Comparison of ENCODE assay signal across 31 cellular contexts in the genomic region with DNA sequence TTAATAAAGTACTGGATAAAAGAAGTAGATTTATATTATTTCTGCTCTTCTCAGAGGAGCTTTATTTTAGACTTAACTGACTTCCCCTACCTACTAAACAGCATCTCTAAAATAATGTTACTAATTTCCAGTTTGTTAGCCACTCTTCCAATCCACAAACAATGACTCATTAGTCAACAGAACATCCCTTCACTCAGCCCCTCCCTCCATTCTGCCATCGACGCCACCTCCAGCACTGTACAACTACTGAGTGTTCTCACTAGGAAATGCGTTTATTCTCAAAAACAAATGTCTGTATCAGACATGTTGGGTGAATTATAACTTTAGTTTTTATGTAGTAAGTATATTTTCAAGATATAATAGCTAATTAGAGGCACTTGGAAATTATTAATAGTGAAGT.
"Had no signal": no experiment of that assay in that cellular context is flagged by ENCODE, and none has a peak within 500 bp of the region (broad histone marks: within the 10 kb centered on the region; RNA-seq: fewer than 3 reads in every experiment).

No MANE protein-coding gene starts in this region.

- H3K4me3 ChIP-seq: left lung, lower lobe of right lung, neural progenitor cell, ovary, right atrium auricular region, skin epidermis, suprapubic skin, thoracic aorta, tibial artery, upper lobe of right lung had no signal

- H3K4me1 Mint-ChIP-seq: immature natural killer cell; mesothelial cell of epicardium; naive B cell; natural killer cell; nephron progenitor cell; neural progenitor cell; stimulated activated effector memory CD8-positive, alpha-beta T cell treated with anti-CD3 and anti-CD28 coated beads, Interleukin-12 subunit alpha, Interleukin-12 subunit beta, amount 100 ng/mL, for 72 hours had no signal

- H3K9me3 ChIP-seq: left lung, lower lobe of right lung, neutrophil, ovary, right atrium auricular region, suprapubic skin, thoracic aorta, tibial artery, upper lobe of right lung had no signal

- DNase-seq: hypothalamus; immature natural killer cell; kidney; left colon; left lung; lower lobe of right lung; mammary epithelial cell; mesenchymal stem cell; naive B cell; natural killer cell; nephron progenitor cell; ovary; stimulated activated CD4-positive, alpha-beta T cell treated with anti-CD3 and anti-CD28 coated beads, Interleukin-12 subunit alpha, Interleukin-12 subunit beta, amount 100 ng/mL, for 4 hours; stimulated activated CD4-positive, alpha-beta T cell treated with anti-CD3 and anti-CD28 coated beads, Interleukin-4, amount 100 ng/mL, for 24 hours; stimulated activated naive CD4-positive, alpha-beta T cell; tibial artery; trophoblast cell; upper lobe of right lung had no signal

- H3K9me3 Mint-ChIP-seq: mesothelial cell of epicardium, nephron progenitor cell, neural progenitor cell had no signal

- H2AFZ ChIP-seq: neural progenitor cell had no signal

- H3K36me3 ChIP-seq: left lung, lower lobe of right lung, neural progenitor cell, neutrophil, ovary, right atrium auricular region, suprapubic skin, thoracic aorta, tibial artery, upper lobe of right lung had no signal

- H3K4me1 ChIP-seq: left lung, lower lobe of right lung, neural progenitor cell, right atrium auricular region, suprapubic skin, tibial artery, upper lobe of right lung had no signal

- H3K9ac ChIP-seq: neural progenitor cell had no signal

- H3K36me3 Mint-ChIP-seq: immature natural killer cell; mesothelial cell of epicardium; naive B cell; natural killer cell; neural progenitor cell; stimulated activated effector memory CD8-positive, alpha-beta T cell treated with anti-CD3 and anti-CD28 coated beads, Interleukin-12 subunit alpha, Interleukin-12 subunit beta, amount 100 ng/mL, for 72 hours had no signal

- H3K27ac Mint-ChIP-seq: immature natural killer cell; mesothelial cell of epicardium; naive B cell; natural killer cell; nephron progenitor cell; neural progenitor cell; progenitor cell of endocrine pancreas; stimulated activated effector memory CD8-positive, alpha-beta T cell treated with anti-CD3 and anti-CD28 coated beads, Interleukin-12 subunit alpha, Interleukin-12 subunit beta, amount 100 ng/mL, for 72 hours; stimulated activated naive CD8-positive, alpha-beta T cell treated with anti-CD3 and anti-CD28 coated beads, Interleukin-15, Interleukin-2, amounts not matched to agents 100 ng/mL and 50 ng/mL, for 24 hours had no signal

- H3K4me3 Mint-ChIP-seq: immature natural killer cell; mesothelial cell of epicardium; naive B cell; natural killer cell; nephron progenitor cell; neural progenitor cell; stimulated activated effector memory CD8-positive, alpha-beta T cell treated with anti-CD3 and anti-CD28 coated beads, Interleukin-12 subunit alpha, Interleukin-12 subunit beta, amount 100 ng/mL, for 72 hours; stimulated activated naive CD8-positive, alpha-beta T cell treated with anti-CD3 and anti-CD28 coated beads, Interleukin-15, Interleukin-2, amounts not matched to agents 100 ng/mL and 50 ng/mL, for 24 hours had no signal

- H3K4me2 ChIP-seq: neural progenitor cell had no signal

- H3K27ac ChIP-seq: left lung, lower lobe of right lung, neural progenitor cell, neutrophil, ovary, right atrium auricular region, skin epidermis, suprapubic skin, thoracic aorta, tibial artery, upper lobe of right lung had no signal

- ATAC-seq: left colon; left lung; lower lobe of right lung; natural killer cell; sciatic nerve; stimulated activated effector memory CD8-positive, alpha-beta T cell treated with anti-CD3 and anti-CD28 coated beads, Interleukin-12 subunit alpha, Interleukin-12 subunit beta, amount 100 ng/mL, for 72 hours; upper lobe of right lung had no signal

- H3K27me3 ChIP-seq: left lung, neural progenitor cell, neutrophil, ovary, right atrium auricular region, suprapubic skin, tibial artery, upper lobe of right lung had no signal

- H3K27me3 Mint-ChIP-seq: naive B cell; progenitor cell of endocrine pancreas; stimulated activated naive CD8-positive, alpha-beta T cell treated with anti-CD3 and anti-CD28 coated beads, Interleukin-15, Interleukin-2, amounts not matched to agents 100 ng/mL and 50 ng/mL, for 24 hours had no signal

- FAIRE-seq: islet of Langerhans, kidney, urothelium cell line had no signal
